29 cellular contexts compared by ENCODE assay signal in genomic region chr7:26900283-26900682, GRCh38. TPM values are rescaled to one million over a fixed set of nuclear protein-coding genes. Genes with fewer than 3 reads are reported as not detected.
A peak's percentile ranks its signal among the peaks of the same experiment; 100 is the strongest.
DNase-seq lines count a peak whose midpoint lies in the region; ATAC-seq and TF ChIP-seq lines count a peak whose summit lies in the region.
"Had no signal": no experiment of that assay in that cellular context is flagged by ENCODE, and none has a peak within 500 bp of the region (broad histone marks: within the 10 kb centered on the region; RNA-seq: fewer than 3 reads in every experiment).

No MANE protein-coding gene starts in this region.

- H3K27me3 ChIP-seq in neural progenitor cell = no peaks in the 10 kb centered on the region
- H3K27me3 ChIP-seq: Peyer's patch had no signal

- no peaks in the 10 kb centered on the region for H3F3A ChIP-seq in neural progenitor cell (ENCODE audit: low read depth)

- no peaks in the 10 kb centered on the region for H3K4me1 Mint-ChIP-seq in neural progenitor cell
- H3K4me1 Mint-ChIP-seq: activated naive CD4-positive, alpha-beta T cell treated with anti-CD3 and anti-CD28 coated beads, Interleukin-2, amount 50 U/mL, for 24 hours; B cell; natural killer cell; T-helper 17 cell had no signal

- H3K9ac ChIP-seq in neural progenitor cell = no peak overlapping the region
- H3K9ac ChIP-seq: GM23248 had no signal

- H3K9me3 Mint-ChIP-seq in neural progenitor cell = no peaks in the 10 kb centered on the region
- H3K9me3 Mint-ChIP-seq: activated naive CD4-positive, alpha-beta T cell treated with anti-CD3 and anti-CD28 coated beads, Interleukin-2, amount 50 U/mL, for 24 hours; natural killer cell had no signal

- no peak for TF ChIP-seq CTCF in neural progenitor cell (IDR thresholded peaks at IDR 0.05)

- no peaks in the 10 kb centered on the region for H3K79me2 ChIP-seq in neural progenitor cell (ENCODE audit: low read depth)

- no peak overlapping the region for H3K27ac Mint-ChIP-seq in neural progenitor cell
- H3K27ac Mint-ChIP-seq: activated naive CD4-positive, alpha-beta T cell treated with anti-CD3 and anti-CD28 coated beads, Interleukin-2, amount 50 U/mL, for 24 hours; B cell; natural killer cell; T-helper 17 cell had no signal

- H3K36me3 ChIP-seq in neural progenitor cell = no peaks in the 10 kb centered on the region
- H3K36me3 ChIP-seq: pancreas, Peyer's patch, WERI-Rb-1 had no signal

- H3K4me3 ChIP-seq in neural progenitor cell = no peak overlapping the region
- H3K4me3 ChIP-seq: A549, dorsolateral prefrontal cortex, GM23248, pancreas, Peyer's patch had no signal

- intact Hi-C loops in Right ventricle myocardium inferior (cut with DNase I) (no loop called here), Right ventricle myocardium superior (cut with DNase I) (no loop called here)

- no peak overlapping the region for H3K4me3 Mint-ChIP-seq in neural progenitor cell
- H3K4me3 Mint-ChIP-seq: activated naive CD4-positive, alpha-beta T cell treated with anti-CD3 and anti-CD28 coated beads, Interleukin-2, amount 50 U/mL, for 24 hours; B cell; natural killer cell; T-helper 17 cell had no signal

- no peak overlapping the region for H2AFZ ChIP-seq in neural progenitor cell (replicated peaks)
- H2AFZ ChIP-seq: GM23248 had no signal

- peak; percentile 2 for DNase-seq in NCI-H2029 treated with DMSO at 0.1 percent for 48 hours (lab: John Stamatoyannopoulos, UW)
- no peak for DNase-seq in NCI-H2029 (lab: John Stamatoyannopoulos, UW)
- peak; percentile 8 for DNase-seq in HT1080 (ENCODE audit: low read depth)
- peak; percentile 80 for DNase-seq in NCI-H446 treated with DMSO at 0.1 percent for 48 hours (lab: John Stamatoyannopoulos, UW)
- peak; percentile 4 for DNase-seq in kidney tubule cell (ENCODE audit: low spot score)
- no peak for DNase-seq in Right ventricle myocardium inferior (ENCODE audit: missing footprints)
- no peak for DNase-seq in neural progenitor cell (ENCODE audit: low spot score)
- no peak for DNase-seq in Right ventricle myocardium superior
- DNase-seq: aorta; Caco-2; central memory CD4-positive, alpha-beta T cell; dorsolateral prefrontal cortex; GM23248; head of caudate nucleus; IMR-90; left colon; natural killer cell; NCI-H2107; NK-92 treated with Interleukin-12 subunit alpha and Interleukin-12 subunit beta, amount 100 ng/mL, for 24 hours; pancreas; Peyer's patch; stimulated activated CD4-positive, alpha-beta T cell treated with anti-CD3 and anti-CD28 coated beads, Interleukin-15, amount 100 ng/mL, for 24 hours; T-helper 17 cell; trophoblast cell; WERI-Rb-1 had no signal

- H3K4me2 ChIP-seq in neural progenitor cell = no peak overlapping the region
- H3K4me2 ChIP-seq: A549 had no signal

- H3K27ac ChIP-seq in neural progenitor cell = no peak overlapping the region
- H3K27ac ChIP-seq: A549, dorsolateral prefrontal cortex, GM23248, pancreas, Peyer's patch, WERI-Rb-1 had no signal

- no peaks in the 10 kb centered on the region for H3K4me1 ChIP-seq in neural progenitor cell
- H3K4me1 ChIP-seq: A549, Caco-2, pancreas, Peyer's patch had no signal

- H3K9me3 ChIP-seq in neural progenitor cell (ENCODE audit: low read depth) = no peaks in the 10 kb centered on the region
- H3K9me3 ChIP-seq: A549, Caco-2, pancreas, Peyer's patch had no signal

- no peak for ATAC-seq in Right ventricle myocardium inferior
- ATAC-seq in Right ventricle myocardium superior (ENCODE audit: poor library complexity) = no peak
- ATAC-seq: A549, left colon, natural killer cell, pancreas, sciatic nerve, T-helper 17 cell had no signal

- no peaks in the 10 kb centered on the region for H4K20me1 ChIP-seq in neural progenitor cell (ENCODE audit: low read depth)

- H3K36me3 Mint-ChIP-seq in neural progenitor cell = no peaks in the 10 kb centered on the region
- H3K36me3 Mint-ChIP-seq: activated naive CD4-positive, alpha-beta T cell treated with anti-CD3 and anti-CD28 coated beads, Interleukin-2, amount 50 U/mL, for 24 hours; natural killer cell had no signal

- peaks cover 2% of the 10 kb centered on the region for H3K27me3 Mint-ChIP-seq in neural progenitor cell (ENCODE audit: insufficient read depth, low read depth)

RNA-seq across cellular contexts. Expression of gene SKAP2, which starts 35.9 kb away (rescaled TPM):
- total RNA-seq in HT1080 (2014; rRNA removed; shearing (Covaris generic)) = 9.5 and 12.7 TPM in 2 replicates
- polyA plus RNA-seq in HT1080 (2015; cell fraction: cytosol; rRNA removed) = 19.1 and 26.0 TPM in 2 replicates
- 27.3 and 27.5 TPM in 2 replicates for polyA plus RNA-seq in HT1080 (2015; cell fraction: nucleus; rRNA removed)
- total RNA-seq in Right ventricle myocardium inferior (8.0 TPM), neural progenitor cell (ENCODE audit: low replicate concordance) (2.7 and 6.3 TPM in 2 replicates), Right ventricle myocardium superior (5.2 TPM)

Comparison
In these comparisons a context has a peak if more than half of its experiments do, and no peak if none do; other contexts are left out.
1. DNase-seq: peak in NCI-H2029 treated with DMSO at 0.1 percent for 48 hours (single experiment), HT1080 (single experiment), NCI-H446 treated with DMSO at 0.1 percent for 48 hours (single experiment) and kidney tubule cell (single experiment); none in NCI-H2029 (single experiment), Right ventricle myocardium inferior (single experiment), neural progenitor cell (single experiment) and Right ventricle myocardium superior (single experiment).